ENCODE assay signal across 38 cellular contexts in the genomic region with DNA sequence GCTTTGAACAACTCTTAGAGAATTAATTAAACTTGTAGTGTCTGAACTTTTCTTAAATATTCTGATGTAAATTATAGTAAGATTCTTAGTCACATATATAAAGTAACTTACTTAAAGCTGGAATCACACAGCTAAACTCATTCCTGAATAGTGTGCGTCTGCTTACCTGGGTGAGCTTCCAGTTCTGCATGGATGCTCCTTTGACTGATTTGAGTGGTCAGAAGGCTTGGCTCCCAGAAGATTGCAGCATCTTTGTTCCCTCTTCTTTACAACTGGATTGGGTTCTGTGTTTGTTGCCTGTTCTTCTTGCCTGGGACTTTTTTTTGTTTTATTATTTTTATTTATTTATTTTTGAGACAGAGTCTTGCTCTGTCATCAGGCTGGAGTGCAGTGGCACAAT.
"Had no signal": no experiment of that assay in that cellular context is flagged by ENCODE, and none has a peak within 500 bp of the region (broad histone marks: within the 10 kb centered on the region; RNA-seq: fewer than 3 reads in every experiment).

No MANE protein-coding gene starts in this region.

- ATAC-seq: activated naive CD4-positive, alpha-beta T cell treated with anti-CD3 and anti-CD28 coated beads, Interleukin-2, amount 50 U/mL, for 72 hours; activated naive CD8-positive, alpha-beta T cell treated with anti-CD3 and anti-CD28 coated beads, Interleukin-2, amount 50 U/mL, for 24 hours; activated T-cell treated with anti-CD3 and anti-CD28 coated beads, Interleukin-2, amount 50 U/mL, for 4 hours; activated T-cell treated with anti-CD3 and anti-CD28 coated beads, Interleukin-2, amount 50 U/mL, for 72 hours; activated T-helper 17 cell treated with anti-CD3 and anti-CD28 coated beads, Interleukin-2, amount 50 U/mL, for 72 hours; body of pancreas had no signal

- DNase-seq: activated effector memory CD4-positive, alpha-beta T cell treated with anti-CD3 and anti-CD28 coated beads, Interleukin-2, amount 50 U/mL, for 16 hours; activated effector memory CD4-positive, alpha-beta T cell treated with Interleukin-2 at 50 U/mL for 16 hours; activated gamma-delta T cell; activated gamma-delta T cell treated with Interleukin-2 at 50 U/mL for 16 hours; activated naive CD4-positive, alpha-beta T cell; activated naive CD4-positive, alpha-beta T cell treated with anti-CD3 and anti-CD28 coated beads for 36 hours; activated naive CD4-positive, alpha-beta T cell treated with anti-CD3 and anti-CD28 coated beads, Interleukin-2, amount 10 ng/mL, durations not matched to agents 7 days and 5 days; activated naive CD4-positive, alpha-beta T cell treated with anti-CD3 and anti-CD28 coated beads, Interleukin-2, amount 50 U/mL, for 16 hours; activated naive CD4-positive, alpha-beta T cell treated with Interleukin-2 at 50 U/mL for 16 hours; activated naive CD8-positive, alpha-beta T cell treated with anti-CD3 and anti-CD28 coated beads for 36 hours; activated naive CD8-positive, alpha-beta T cell treated with anti-CD3 and anti-CD28 coated beads, Interleukin-2, amount 10 ng/mL, durations not matched to agents 7 days and 5 days; activated naive CD8-positive, alpha-beta T cell treated with anti-CD3 and anti-CD28 coated beads, Interleukin-2, amount 50 U/mL, for 24 hours; activated T-cell treated with anti-CD3 and anti-CD28 coated beads, Interleukin-2, amount 50 U/mL, for 1 hour; activated T-cell treated with anti-CD3 and anti-CD28 coated beads, Interleukin-2, amount 50 U/mL, for 24 hours; activated T-cell treated with anti-CD3 and anti-CD28 coated beads, Interleukin-2, amount 50 U/mL, for 4 hours; activated T-cell treated with anti-CD3 and anti-CD28 coated beads, Interleukin-2, amount 50 U/mL, for 48 hours; activated T-cell treated with anti-CD3 and anti-CD28 coated beads, Interleukin-2, amount 50 U/mL, for 72 hours; adrenal gland; amniotic stem cell; amygdala; anterior cingulate cortex; aorta; body of pancreas; brain microvascular endothelial cell; caudate nucleus; central memory CD4-positive, alpha-beta T cell; cerebellar nuclear complex had no signal

- H3K36me3 Mint-ChIP-seq: activated naive CD4-positive, alpha-beta T cell treated with anti-CD3 and anti-CD28 coated beads, Interleukin-2, amount 10 ng/mL, durations not matched to agents 7 days and 5 days; activated naive CD4-positive, alpha-beta T cell treated with anti-CD3 and anti-CD28 coated beads, Interleukin-2, amount 50 U/mL, for 24 hours; activated naive CD4-positive, alpha-beta T cell treated with anti-CD3 and anti-CD28 coated beads, Interleukin-2, amount 50 U/mL, for 72 hours; activated naive CD8-positive, alpha-beta T cell; activated naive CD8-positive, alpha-beta T cell treated with anti-CD3 and anti-CD28 coated beads for 36 hours; activated naive CD8-positive, alpha-beta T cell treated with anti-CD3 and anti-CD28 coated beads, Interleukin-2, amount 10 ng/mL, durations not matched to agents 7 days and 5 days; brain had no signal

- H3K4me3 Mint-ChIP-seq: activated naive CD4-positive, alpha-beta T cell treated with anti-CD3 and anti-CD28 coated beads for 36 hours; activated naive CD4-positive, alpha-beta T cell treated with anti-CD3 and anti-CD28 coated beads, Interleukin-2, amount 10 ng/mL, durations not matched to agents 7 days and 5 days; activated naive CD4-positive, alpha-beta T cell treated with anti-CD3 and anti-CD28 coated beads, Interleukin-2, amount 50 U/mL, for 24 hours; activated naive CD8-positive, alpha-beta T cell; activated naive CD8-positive, alpha-beta T cell treated with anti-CD3 and anti-CD28 coated beads for 36 hours; activated naive CD8-positive, alpha-beta T cell treated with anti-CD3 and anti-CD28 coated beads, Interleukin-2, amount 10 ng/mL, durations not matched to agents 7 days and 5 days; activated naive CD8-positive, alpha-beta T cell treated with anti-CD3 and anti-CD28 coated beads, Interleukin-2, amount 50 U/mL, for 24 hours; activated T-cell treated with anti-CD3 and anti-CD28 coated beads, Interleukin-2, amount 50 U/mL, for 24 hours; activated T-cell treated with anti-CD3 and anti-CD28 coated beads, Interleukin-2, amount 50 U/mL, for 4 hours; activated T-cell treated with anti-CD3 and anti-CD28 coated beads, Interleukin-2, amount 50 U/mL, for 72 hours; activated T-helper 1 cell treated with anti-CD3 and anti-CD28 coated beads, Interleukin-12 subunit alpha, Interleukin-12 subunit beta, Interleukin-2, Interleukin-4 antibody, amounts not matched to agents 30 ng/mL and 10 ng/mL and 1 ng/mL, durations not matched to agents 14 hours and 24 hours and 36 hours; activated T-helper 17 cell treated with anti-CD3 and anti-CD28 coated beads, Interleukin-2, amount 50 U/mL, for 72 hours; brain; central memory CD8-positive, alpha-beta T cell had no signal

- H3K27me3 ChIP-seq: adrenal gland, ascending aorta, body of pancreas, brain microvascular endothelial cell, breast epithelium, cardiac muscle cell had no signal

- H3K4me1 Mint-ChIP-seq: activated naive CD4-positive, alpha-beta T cell treated with anti-CD3 and anti-CD28 coated beads, Interleukin-2, amount 10 ng/mL, durations not matched to agents 7 days and 5 days; activated naive CD4-positive, alpha-beta T cell treated with anti-CD3 and anti-CD28 coated beads, Interleukin-2, amount 50 U/mL, for 24 hours; activated naive CD8-positive, alpha-beta T cell treated with anti-CD3 and anti-CD28 coated beads for 36 hours; activated naive CD8-positive, alpha-beta T cell treated with anti-CD3 and anti-CD28 coated beads, Interleukin-2, amount 10 ng/mL, durations not matched to agents 7 days and 5 days; activated naive CD8-positive, alpha-beta T cell treated with anti-CD3 and anti-CD28 coated beads, Interleukin-2, amount 50 U/mL, for 24 hours; activated T-helper 17 cell treated with anti-CD3 and anti-CD28 coated beads, Interleukin-2, amount 50 U/mL, for 72 hours; brain; central memory CD8-positive, alpha-beta T cell had no signal

- H3K4me1 ChIP-seq: ascending aorta, body of pancreas, breast epithelium had no signal

- H3K36me3 ChIP-seq: adrenal gland, ascending aorta, brain microvascular endothelial cell, breast epithelium, cardiac muscle cell had no signal

- H3K9me3 Mint-ChIP-seq: activated naive CD4-positive, alpha-beta T cell treated with anti-CD3 and anti-CD28 coated beads for 36 hours; activated naive CD4-positive, alpha-beta T cell treated with anti-CD3 and anti-CD28 coated beads, Interleukin-2, amount 10 ng/mL, durations not matched to agents 7 days and 5 days; activated naive CD4-positive, alpha-beta T cell treated with anti-CD3 and anti-CD28 coated beads, Interleukin-2, amount 50 U/mL, for 24 hours; activated naive CD4-positive, alpha-beta T cell treated with anti-CD3 and anti-CD28 coated beads, Interleukin-2, amount 50 U/mL, for 72 hours; activated naive CD8-positive, alpha-beta T cell treated with anti-CD3 and anti-CD28 coated beads for 36 hours; activated naive CD8-positive, alpha-beta T cell treated with anti-CD3 and anti-CD28 coated beads, Interleukin-2, amount 10 ng/mL, durations not matched to agents 7 days and 5 days; activated naive CD8-positive, alpha-beta T cell treated with anti-CD3 and anti-CD28 coated beads, Interleukin-2, amount 50 U/mL, for 24 hours; activated T-cell treated with anti-CD3 and anti-CD28 coated beads, Interleukin-2, amount 50 U/mL, for 24 hours; activated T-cell treated with anti-CD3 and anti-CD28 coated beads, Interleukin-2, amount 50 U/mL, for 4 hours; activated T-cell treated with anti-CD3 and anti-CD28 coated beads, Interleukin-2, amount 50 U/mL, for 72 hours; activated T-helper 1 cell treated with anti-CD3 and anti-CD28 coated beads, Interleukin-12 subunit alpha, Interleukin-12 subunit beta, Interleukin-2, Interleukin-4 antibody, amounts not matched to agents 30 ng/mL and 10 ng/mL and 1 ng/mL, durations not matched to agents 14 hours and 24 hours and 36 hours; activated T-helper 17 cell treated with anti-CD3 and anti-CD28 coated beads, Interleukin-2, amount 50 U/mL, for 72 hours; activated T-helper 2 cell treated with anti-CD3 and anti-CD28 coated beads, Interferon-gamma antibody, Interleukin-2, Interleukin-4, amounts not matched to agents 10 μg/mL and 5 μg/mL and 100 μg/mL, durations not matched to agents 14 hours and 24 hours and 36 hours; central memory CD8-positive, alpha-beta T cell had no signal

- H3K27ac Mint-ChIP-seq: activated naive CD4-positive, alpha-beta T cell treated with anti-CD3 and anti-CD28 coated beads for 36 hours; activated naive CD4-positive, alpha-beta T cell treated with anti-CD3 and anti-CD28 coated beads, Interleukin-2, amount 10 ng/mL, durations not matched to agents 7 days and 5 days; activated naive CD4-positive, alpha-beta T cell treated with anti-CD3 and anti-CD28 coated beads, Interleukin-2, amount 50 U/mL, for 24 hours; activated naive CD4-positive, alpha-beta T cell treated with anti-CD3 and anti-CD28 coated beads, Interleukin-2, amount 50 U/mL, for 72 hours; activated naive CD8-positive, alpha-beta T cell; activated naive CD8-positive, alpha-beta T cell treated with anti-CD3 and anti-CD28 coated beads for 36 hours; activated naive CD8-positive, alpha-beta T cell treated with anti-CD3 and anti-CD28 coated beads, Interleukin-2, amount 10 ng/mL, durations not matched to agents 7 days and 5 days; activated naive CD8-positive, alpha-beta T cell treated with anti-CD3 and anti-CD28 coated beads, Interleukin-2, amount 50 U/mL, for 24 hours; activated T-cell treated with anti-CD3 and anti-CD28 coated beads, Interleukin-2, amount 50 U/mL, for 24 hours; activated T-cell treated with anti-CD3 and anti-CD28 coated beads, Interleukin-2, amount 50 U/mL, for 72 hours; activated T-helper 1 cell treated with anti-CD3 and anti-CD28 coated beads, Interleukin-12 subunit alpha, Interleukin-12 subunit beta, Interleukin-2, Interleukin-4 antibody, amounts not matched to agents 30 ng/mL and 10 ng/mL and 1 ng/mL, durations not matched to agents 14 hours and 24 hours and 36 hours; activated T-helper 17 cell treated with anti-CD3 and anti-CD28 coated beads, Interleukin-2, amount 50 U/mL, for 72 hours; activated T-helper 2 cell treated with anti-CD3 and anti-CD28 coated beads, Interferon-gamma antibody, Interleukin-2, Interleukin-4, amounts not matched to agents 10 μg/mL and 5 μg/mL and 100 μg/mL, durations not matched to agents 14 hours and 24 hours and 36 hours; brain had no signal

- H3K9me3 ChIP-seq: adrenal gland, ascending aorta, body of pancreas, breast epithelium had no signal

- H3K27ac ChIP-seq: adrenal gland, ascending aorta, body of pancreas, brain microvascular endothelial cell, breast epithelium, cardiac muscle cell had no signal

- H3K4me3 ChIP-seq: adrenal gland, ascending aorta, body of pancreas, breast epithelium, cardiac muscle cell had no signal
